19 cellular contexts compared by ENCODE assay signal in genomic region chr17:67399676-67400075, GRCh38. TPM values are rescaled to one million over a fixed set of nuclear protein-coding genes. Genes with fewer than 3 reads are reported as not detected.
DNase-seq lines count a peak whose midpoint lies in the region; ATAC-seq and TF ChIP-seq lines count a peak whose summit lies in the region.
"Had no signal": no experiment of that assay in that cellular context is flagged by ENCODE, and none has a peak within 500 bp of the region (broad histone marks: within the 10 kb centered on the region; RNA-seq: fewer than 3 reads in every experiment).

No MANE protein-coding gene starts in this region.

- H3K4me3 ChIP-seq in A673 (ENCODE audit: low read depth, low read length, poor library complexity, severe bottlenecking): no peak overlapping the region
- H3K4me3 ChIP-seq in SK-N-MC: no peak overlapping the region
- no peak overlapping the region for H3K4me3 ChIP-seq in WERI-Rb-1 (ENCODE audit: low read depth, low read length)
- H3K4me3 ChIP-seq: adrenal gland, left lung, MG63, spleen, upper lobe of right lung had no signal

- POLR2A ChIA-PET in A673 (lab: Charles Lee; ENCODE audit: low non-redundant PET): no interaction called here

- no peak for DNase-seq in T-helper 1 cell
- DNase-seq in A673 (ENCODE audit: low spot score): no peak
- DNase-seq in SK-N-MC (ENCODE audit: low read depth, low spot score): no peak
- no peak for DNase-seq in endothelial cell (ENCODE audit: low spot score)
- DNase-seq in WERI-Rb-1: no peak
- DNase-seq in NCI-H82 treated with DMSO at 0.1 percent for 48 hours (lab: John Stamatoyannopoulos, UW; ENCODE audit: unreplicated experiment): no peak
- DNase-seq: DMS79, left lung, MG63, NCI-H1694 treated with DMSO at 0.1 percent for 48 hours, SHP77 treated with DMSO at 0.1 percent for 48 hours, spleen, upper lobe of right lung had no signal

- H3K4me3 Mint-ChIP-seq in T-helper 1 cell treated with Interleukin-12 subunit alpha and Interleukin-12 subunit beta and Interleukin-4 antibody, amounts not matched to agents 30 μg/mL and 1 μg/mL, for 36 hours: peak overlapping the region; percentile 54
- no peak overlapping the region for H3K4me3 Mint-ChIP-seq in endothelial cell (ENCODE audit: unreplicated experiment)
- H3K4me3 Mint-ChIP-seq: stimulated activated memory B cell treated with anti-CD40 and anti-IgM and Interleukin-4, amounts not matched to agents 10 μg/mL and 1 μg/mL and 100 μg/mL, for 72 hours had no signal

- no peaks in the 10 kb centered on the region for H3K9me3 ChIP-seq in A673 (ENCODE audit: low read depth, low read length, poor library complexity, severe bottlenecking)
- H3K9me3 ChIP-seq in SK-N-MC (ENCODE audit: low read depth, low read length): no peaks in the 10 kb centered on the region
- H3K9me3 ChIP-seq in WERI-Rb-1 (ENCODE audit: severe bottlenecking): peaks cover 5% of the 10 kb centered on the region
- H3K9me3 ChIP-seq: adrenal gland, left lung, MG63, spleen, upper lobe of right lung had no signal

- peaks cover 4% of the 10 kb centered on the region for H3K36me3 Mint-ChIP-seq in T-helper 1 cell treated with Interleukin-12 subunit alpha and Interleukin-12 subunit beta and Interleukin-4 antibody, amounts not matched to agents 30 μg/mL and 1 μg/mL, for 36 hours (ENCODE audit: low read depth)
- no peaks in the 10 kb centered on the region for H3K36me3 Mint-ChIP-seq in endothelial cell (ENCODE audit: low read depth, unreplicated experiment)

- TF ChIP-seq CTCF in A673 (conservative IDR thresholded peaks at IDR 0.05; ENCODE audit: low read depth, low read length) (no peak), endothelial cell (IDR thresholded peaks at IDR 0.05; ENCODE audit: unreplicated experiment) (no peak), WERI-Rb-1 (IDR thresholded peaks at IDR 0.05; ENCODE audit: low read depth, low read length) (no peak)

- no peaks in the 10 kb centered on the region for H3K27me3 Mint-ChIP-seq in T-helper 1 cell treated with Interleukin-12 subunit alpha and Interleukin-12 subunit beta and Interleukin-4 antibody, amounts not matched to agents 30 μg/mL and 1 μg/mL, for 36 hours (ENCODE audit: low read depth)
- no peaks in the 10 kb centered on the region for H3K27me3 Mint-ChIP-seq in endothelial cell (ENCODE audit: unreplicated experiment)
- H3K27me3 Mint-ChIP-seq: stimulated activated memory B cell treated with anti-CD40 and anti-IgM and Interleukin-4, amounts not matched to agents 10 μg/mL and 1 μg/mL and 100 μg/mL, for 72 hours had no signal

- no peaks in the 10 kb centered on the region for H3K27me3 ChIP-seq in A673 (replicated peaks; ENCODE audit: insufficient read depth, low read depth, low read length, poor library complexity)
- no peaks in the 10 kb centered on the region for H3K27me3 ChIP-seq in WERI-Rb-1 (ENCODE audit: insufficient read depth, low read depth, severe bottlenecking)
- H3K27me3 ChIP-seq: adrenal gland, left lung, MG63, spleen, upper lobe of right lung had no signal

- H3K36me3 ChIP-seq in A673 (ENCODE audit: insufficient read depth, low read length, poor library complexity, severe bottlenecking): no peaks in the 10 kb centered on the region
- H3K36me3 ChIP-seq in SK-N-MC (ENCODE audit: insufficient read depth, low read length): no peaks in the 10 kb centered on the region
- H3K36me3 ChIP-seq in WERI-Rb-1: no peaks in the 10 kb centered on the region
- H3K36me3 ChIP-seq: adrenal gland, left lung, MG63, spleen, upper lobe of right lung had no signal

- intact Hi-C loops in A673 (cut with micrococcal nuclease; ENCODE audit: unreplicated experiment): loop anchor here (5.0 kb wide), 1 partner anchor 43 kb away; no protein-coding TSS in a partner anchor

- no peak for ATAC-seq in GM21529 (IDR thresholded peaks at IDR 0.05; ENCODE audit: unreplicated experiment)
- ATAC-seq: HCT116; left lung; stimulated activated memory B cell treated with anti-CD40 and anti-IgM and Interleukin-4, amounts not matched to agents 10 μg/mL and 1 μg/mL and 100 μg/mL, for 72 hours; upper lobe of right lung had no signal

- no peak overlapping the region for H3K9ac ChIP-seq in SK-N-MC (ENCODE audit: insufficient read length)

- peaks cover 17% of the 10 kb centered on the region for H3K4me1 ChIP-seq in A673 (ENCODE audit: insufficient read depth, low read length, poor library complexity, severe bottlenecking)
- H3K4me1 ChIP-seq: adrenal gland had no signal

- CTCF ChIA-PET in A673 (lab: Charles Lee): no interaction called here

- H3K9me3 Mint-ChIP-seq in T-helper 1 cell treated with Interleukin-12 subunit alpha and Interleukin-12 subunit beta and Interleukin-4 antibody, amounts not matched to agents 30 μg/mL and 1 μg/mL, for 36 hours: no peaks in the 10 kb centered on the region
- no peaks in the 10 kb centered on the region for H3K9me3 Mint-ChIP-seq in endothelial cell (ENCODE audit: unreplicated experiment)
- H3K9me3 Mint-ChIP-seq: stimulated activated memory B cell treated with anti-CD40 and anti-IgM and Interleukin-4, amounts not matched to agents 10 μg/mL and 1 μg/mL and 100 μg/mL, for 72 hours had no signal

- peak overlapping the region; percentile 50 for H3K27ac Mint-ChIP-seq in T-helper 1 cell treated with Interleukin-12 subunit alpha and Interleukin-12 subunit beta and Interleukin-4 antibody, amounts not matched to agents 30 μg/mL and 1 μg/mL, for 36 hours
- peak overlapping the region; percentile 30 for H3K27ac Mint-ChIP-seq in endothelial cell (ENCODE audit: unreplicated experiment)
- H3K27ac Mint-ChIP-seq: stimulated activated memory B cell treated with anti-CD40 and anti-IgM and Interleukin-4, amounts not matched to agents 10 μg/mL and 1 μg/mL and 100 μg/mL, for 72 hours had no signal

- BruUV-seq in A673 (replicated peaks; lab: Mats Ljungman, UMichigan): no TSS peak

- H3K27ac ChIP-seq in A673 (ENCODE audit: low read depth, low read length, poor library complexity, severe bottlenecking) (peak overlapping the region; percentile 65), SK-N-MC (peak overlapping the region; percentile 13; the same call in 1 of the 2 replicates), WERI-Rb-1 (no peak overlapping the region)
- H3K27ac ChIP-seq: 22Rv1, adrenal gland, upper lobe of right lung had no signal

- H3K4me1 Mint-ChIP-seq in T-helper 1 cell treated with Interleukin-12 subunit alpha and Interleukin-12 subunit beta and Interleukin-4 antibody, amounts not matched to agents 30 μg/mL and 1 μg/mL, for 36 hours (ENCODE audit: low read depth): peaks cover 37% of the 10 kb centered on the region
- peaks cover 4% of the 10 kb centered on the region for H3K4me1 Mint-ChIP-seq in endothelial cell (ENCODE audit: unreplicated experiment)

RNA-seq across cellular contexts. Expression of gene PITPNC1, which starts 22.6 kb away (rescaled TPM):
- total RNA-seq in A673 (2021): 34.2 and 35.5 TPM in 2 replicates
- 39.7 TPM for total RNA-seq in endothelial cell (ENCODE audit: unreplicated experiment)

RNA-seq across cellular contexts. Expression of gene PSMD12, which starts 33.3 kb away (rescaled TPM):
- total RNA-seq in A673 (2021) (165 and 192 TPM in 2 replicates), endothelial cell (ENCODE audit: unreplicated experiment) (46.2 TPM)
